Comparison of ENCODE assay signal across 1 cellular context in the genomic region with DNA sequence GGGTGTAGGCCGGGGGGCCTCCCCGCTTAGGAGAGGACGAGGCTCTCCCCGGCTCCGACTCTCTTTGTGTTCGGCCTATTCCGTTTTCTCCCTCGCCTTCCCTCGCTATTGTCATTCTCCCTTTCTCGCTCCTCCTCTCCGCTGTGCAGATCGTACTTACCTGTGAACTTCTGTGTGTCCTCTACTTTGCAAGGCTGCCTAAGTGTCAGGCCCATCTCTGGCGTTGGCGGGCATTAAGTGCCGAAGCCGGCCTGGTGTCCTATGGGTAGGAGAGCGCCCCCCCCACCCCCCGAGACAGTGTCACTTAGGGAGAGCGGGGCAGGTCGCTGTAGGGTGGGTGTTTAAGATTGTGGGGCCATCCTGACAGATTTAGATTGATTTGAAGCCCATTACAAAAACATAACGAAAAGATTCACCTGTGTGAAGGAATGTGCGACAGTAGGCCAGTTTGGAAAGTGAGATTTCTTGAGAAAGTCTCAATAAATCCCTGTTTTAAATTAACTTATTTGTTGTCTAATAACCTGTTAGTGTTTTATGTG.
TF ChIP-seq lines count a peak whose summit lies in the region.

No MANE protein-coding gene starts in this region.

TF ChIP-seq in K562, 482 proteins besides CTCF, POLR2A, EP300 and RAD21 (continued from another document and continues in another):
- TF ChIP-seq GATAD2A (IDR thresholded peaks at IDR 0.05) (no peak), ELF4 (CRISPR knock-in tag; IDR thresholded peaks at IDR 0.05) (peak; percentile 38; the same call in 1 of the 2 replicates), RBM15 (IDR thresholded peaks at IDR 0.05; ENCODE audit: insufficient read depth, low read length) (no peak), DNMT1 (IDR thresholded peaks at IDR 0.05) (no peak), ZNF274 (IDR thresholded peaks at IDR 0.05; ENCODE audit: borderline replicate concordance, low read depth, low read length) (no peak), RFX5 (IDR thresholded peaks at IDR 0.05; ENCODE audit: low read depth, low read length) (no peak), KLF16 (IDR thresholded peaks at IDR 0.05) (no peak), U2AF1 (optimal IDR thresholded peaks at IDR 0.05; ENCODE audit: low read depth, low read length) (no peak), ZSCAN32 (CRISPR knock-in tag; IDR thresholded peaks at IDR 0.05) (no peak), SRSF7 (optimal IDR thresholded peaks at IDR 0.05; ENCODE audit: low read depth, low read length) (no peak), TCF3 (CRISPR knock-in tag; IDR thresholded peaks at IDR 0.05) (no peak), POU5F1 (IDR thresholded peaks at IDR 0.05; ENCODE audit: borderline replicate concordance, low read depth, low read length, partially characterized antibody) (no peak), XRCC4 (IDR thresholded peaks at IDR 0.05; ENCODE audit: extremely low read depth, insufficient read depth, insufficient read length) (no peak), RBM17 (IDR thresholded peaks at IDR 0.05; ENCODE audit: borderline replicate concordance, low read depth, low read length) (no peak), ARNT (IDR thresholded peaks at IDR 0.05) (0 out of 4 replicates have a peak, but pooled peaks of 1 of the 2 experiments have one; percentile 42), CAMTA2 (CRISPR knock-in tag; conservative IDR thresholded peaks at IDR 0.05) (no peak), YBX1 (IDR thresholded peaks at IDR 0.05) (no peak), ZNF133 (CRISPR knock-in tag; IDR thresholded peaks at IDR 0.05) (no peak), TAF7 (tag; IDR thresholded peaks at IDR 0.05) (no peak; the same call in 1 of the 2 replicates), NBN (IDR thresholded peaks at IDR 0.05; ENCODE audit: low read depth) (peak; percentile 20; the same call in 1 of the 2 replicates), MTA3 (IDR thresholded peaks at IDR 0.05; ENCODE audit: borderline replicate concordance) (no peak), CBFA2T2 (conservative IDR thresholded peaks at IDR 0.05) (no peak), ZNF507 (tag; conservative IDR thresholded peaks at IDR 0.05) (no peak), ZNF445 (CRISPR knock-in tag; IDR thresholded peaks at IDR 0.05; ENCODE audit: low read depth) (no peak), ZNF23 (CRISPR knock-in tag; IDR thresholded peaks at IDR 0.05) (no peak), SREBF2 (CRISPR knock-in tag; IDR thresholded peaks at IDR 0.05) (0 out of 2 replicates have a peak, but pooled peaks have one; percentile 56), ARID2 (IDR thresholded peaks at IDR 0.05) (no peak), ZNF57 (CRISPR knock-in tag; IDR thresholded peaks at IDR 0.05) (no peak), SRSF9 (IDR thresholded peaks at IDR 0.05; ENCODE audit: borderline replicate concordance, low read depth, low read length) (no peak)
- TF ChIP-seq, protein P1, sequence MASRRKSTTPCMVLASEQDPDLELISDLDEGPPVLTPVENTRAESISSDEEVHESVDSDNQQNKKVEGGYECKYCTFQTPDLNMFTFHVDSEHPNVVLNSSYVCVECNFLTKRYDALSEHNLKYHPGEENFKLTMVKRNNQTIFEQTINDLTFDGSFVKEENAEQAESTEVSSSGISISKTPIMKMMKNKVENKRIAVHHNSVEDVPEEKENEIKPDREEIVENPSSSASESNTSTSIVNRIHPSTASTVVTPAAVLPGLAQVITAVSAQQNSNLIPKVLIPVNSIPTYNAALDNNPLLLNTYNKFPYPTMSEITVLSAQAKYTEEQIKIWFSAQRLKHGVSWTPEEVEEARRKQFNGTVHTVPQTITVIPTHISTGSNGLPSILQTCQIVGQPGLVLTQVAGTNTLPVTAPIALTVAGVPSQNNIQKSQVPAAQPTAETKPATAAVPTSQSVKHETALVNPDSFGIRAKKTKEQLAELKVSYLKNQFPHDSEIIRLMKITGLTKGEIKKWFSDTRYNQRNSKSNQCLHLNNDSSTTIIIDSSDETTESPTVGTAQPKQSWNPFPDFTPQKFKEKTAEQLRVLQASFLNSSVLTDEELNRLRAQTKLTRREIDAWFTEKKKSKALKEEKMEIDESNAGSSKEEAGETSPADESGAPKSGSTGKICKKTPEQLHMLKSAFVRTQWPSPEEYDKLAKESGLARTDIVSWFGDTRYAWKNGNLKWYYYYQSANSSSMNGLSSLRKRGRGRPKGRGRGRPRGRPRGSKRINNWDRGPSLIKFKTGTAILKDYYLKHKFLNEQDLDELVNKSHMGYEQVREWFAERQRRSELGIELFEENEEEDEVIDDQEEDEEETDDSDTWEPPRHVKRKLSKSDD (conservative IDR thresholded peaks at IDR 0.05; ENCODE audit: low read length) = no peak
- TF ChIP-seq, protein P2, sequence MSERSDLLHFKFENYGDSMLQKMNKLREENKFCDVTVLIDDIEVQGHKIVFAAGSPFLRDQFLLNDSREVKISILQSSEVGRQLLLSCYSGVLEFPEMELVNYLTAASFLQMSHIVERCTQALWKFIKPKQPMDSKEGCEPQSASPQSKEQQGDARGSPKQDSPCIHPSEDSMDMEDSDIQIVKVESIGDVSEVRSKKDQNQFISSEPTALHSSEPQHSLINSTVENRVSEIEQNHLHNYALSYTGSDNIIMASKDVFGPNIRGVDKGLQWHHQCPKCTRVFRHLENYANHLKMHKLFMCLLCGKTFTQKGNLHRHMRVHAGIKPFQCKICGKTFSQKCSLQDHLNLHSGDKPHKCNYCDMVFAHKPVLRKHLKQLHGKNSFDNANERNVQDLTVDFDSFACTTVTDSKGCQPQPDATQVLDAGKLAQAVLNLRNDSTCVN (CRISPR knock-in tag; IDR thresholded peaks at IDR 0.05) = no peak
- TF ChIP-seq, protein P3, sequence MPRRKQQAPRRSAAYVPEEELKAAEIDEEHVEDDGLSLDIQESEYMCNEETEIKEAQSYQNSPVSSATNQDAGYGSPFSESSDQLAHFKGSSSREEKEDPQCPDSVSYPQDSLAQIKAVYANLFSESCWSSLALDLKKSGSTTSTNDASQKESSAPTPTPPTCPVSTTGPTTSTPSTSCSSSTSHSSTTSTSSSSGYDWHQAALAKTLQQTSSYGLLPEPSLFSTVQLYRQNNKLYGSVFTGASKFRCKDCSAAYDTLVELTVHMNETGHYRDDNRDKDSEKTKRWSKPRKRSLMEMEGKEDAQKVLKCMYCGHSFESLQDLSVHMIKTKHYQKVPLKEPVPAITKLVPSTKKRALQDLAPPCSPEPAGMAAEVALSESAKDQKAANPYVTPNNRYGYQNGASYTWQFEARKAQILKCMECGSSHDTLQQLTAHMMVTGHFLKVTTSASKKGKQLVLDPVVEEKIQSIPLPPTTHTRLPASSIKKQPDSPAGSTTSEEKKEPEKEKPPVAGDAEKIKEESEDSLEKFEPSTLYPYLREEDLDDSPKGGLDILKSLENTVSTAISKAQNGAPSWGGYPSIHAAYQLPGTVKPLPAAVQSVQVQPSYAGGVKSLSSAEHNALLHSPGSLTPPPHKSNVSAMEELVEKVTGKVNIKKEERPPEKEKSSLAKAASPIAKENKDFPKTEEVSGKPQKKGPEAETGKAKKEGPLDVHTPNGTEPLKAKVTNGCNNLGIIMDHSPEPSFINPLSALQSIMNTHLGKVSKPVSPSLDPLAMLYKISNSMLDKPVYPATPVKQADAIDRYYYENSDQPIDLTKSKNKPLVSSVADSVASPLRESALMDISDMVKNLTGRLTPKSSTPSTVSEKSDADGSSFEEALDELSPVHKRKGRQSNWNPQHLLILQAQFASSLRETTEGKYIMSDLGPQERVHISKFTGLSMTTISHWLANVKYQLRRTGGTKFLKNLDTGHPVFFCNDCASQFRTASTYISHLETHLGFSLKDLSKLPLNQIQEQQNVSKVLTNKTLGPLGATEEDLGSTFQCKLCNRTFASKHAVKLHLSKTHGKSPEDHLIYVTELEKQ (CRISPR knock-in tag; IDR thresholded peaks at IDR 0.05) = no peak
- TF ChIP-seq, protein P4, sequence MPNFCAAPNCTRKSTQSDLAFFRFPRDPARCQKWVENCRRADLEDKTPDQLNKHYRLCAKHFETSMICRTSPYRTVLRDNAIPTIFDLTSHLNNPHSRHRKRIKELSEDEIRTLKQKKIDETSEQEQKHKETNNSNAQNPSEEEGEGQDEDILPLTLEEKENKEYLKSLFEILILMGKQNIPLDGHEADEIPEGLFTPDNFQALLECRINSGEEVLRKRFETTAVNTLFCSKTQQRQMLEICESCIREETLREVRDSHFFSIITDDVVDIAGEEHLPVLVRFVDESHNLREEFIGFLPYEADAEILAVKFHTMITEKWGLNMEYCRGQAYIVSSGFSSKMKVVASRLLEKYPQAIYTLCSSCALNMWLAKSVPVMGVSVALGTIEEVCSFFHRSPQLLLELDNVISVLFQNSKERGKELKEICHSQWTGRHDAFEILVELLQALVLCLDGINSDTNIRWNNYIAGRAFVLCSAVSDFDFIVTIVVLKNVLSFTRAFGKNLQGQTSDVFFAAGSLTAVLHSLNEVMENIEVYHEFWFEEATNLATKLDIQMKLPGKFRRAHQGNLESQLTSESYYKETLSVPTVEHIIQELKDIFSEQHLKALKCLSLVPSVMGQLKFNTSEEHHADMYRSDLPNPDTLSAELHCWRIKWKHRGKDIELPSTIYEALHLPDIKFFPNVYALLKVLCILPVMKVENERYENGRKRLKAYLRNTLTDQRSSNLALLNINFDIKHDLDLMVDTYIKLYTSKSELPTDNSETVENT (CRISPR knock-in tag; IDR thresholded peaks at IDR 0.05) = no peak
- TF ChIP-seq, protein P5, sequence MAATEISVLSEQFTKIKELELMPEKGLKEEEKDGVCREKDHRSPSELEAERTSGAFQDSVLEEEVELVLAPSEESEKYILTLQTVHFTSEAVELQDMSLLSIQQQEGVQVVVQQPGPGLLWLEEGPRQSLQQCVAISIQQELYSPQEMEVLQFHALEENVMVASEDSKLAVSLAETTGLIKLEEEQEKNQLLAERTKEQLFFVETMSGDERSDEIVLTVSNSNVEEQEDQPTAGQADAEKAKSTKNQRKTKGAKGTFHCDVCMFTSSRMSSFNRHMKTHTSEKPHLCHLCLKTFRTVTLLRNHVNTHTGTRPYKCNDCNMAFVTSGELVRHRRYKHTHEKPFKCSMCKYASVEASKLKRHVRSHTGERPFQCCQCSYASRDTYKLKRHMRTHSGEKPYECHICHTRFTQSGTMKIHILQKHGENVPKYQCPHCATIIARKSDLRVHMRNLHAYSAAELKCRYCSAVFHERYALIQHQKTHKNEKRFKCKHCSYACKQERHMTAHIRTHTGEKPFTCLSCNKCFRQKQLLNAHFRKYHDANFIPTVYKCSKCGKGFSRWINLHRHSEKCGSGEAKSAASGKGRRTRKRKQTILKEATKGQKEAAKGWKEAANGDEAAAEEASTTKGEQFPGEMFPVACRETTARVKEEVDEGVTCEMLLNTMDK (IDR thresholded peaks at IDR 0.05; ENCODE audit: borderline replicate concordance, insufficient read depth, low read depth, low read length, poor library complexity, severe bottlenecking) = no peak
- TF ChIP-seq, protein P6, sequence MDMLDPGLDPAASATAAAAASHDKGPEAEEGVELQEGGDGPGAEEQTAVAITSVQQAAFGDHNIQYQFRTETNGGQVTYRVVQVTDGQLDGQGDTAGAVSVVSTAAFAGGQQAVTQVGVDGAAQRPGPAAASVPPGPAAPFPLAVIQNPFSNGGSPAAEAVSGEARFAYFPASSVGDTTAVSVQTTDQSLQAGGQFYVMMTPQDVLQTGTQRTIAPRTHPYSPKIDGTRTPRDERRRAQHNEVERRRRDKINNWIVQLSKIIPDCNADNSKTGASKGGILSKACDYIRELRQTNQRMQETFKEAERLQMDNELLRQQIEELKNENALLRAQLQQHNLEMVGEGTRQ (CRISPR knock-in tag; IDR thresholded peaks at IDR 0.05) = no peak
- TF ChIP-seq, protein P7, sequence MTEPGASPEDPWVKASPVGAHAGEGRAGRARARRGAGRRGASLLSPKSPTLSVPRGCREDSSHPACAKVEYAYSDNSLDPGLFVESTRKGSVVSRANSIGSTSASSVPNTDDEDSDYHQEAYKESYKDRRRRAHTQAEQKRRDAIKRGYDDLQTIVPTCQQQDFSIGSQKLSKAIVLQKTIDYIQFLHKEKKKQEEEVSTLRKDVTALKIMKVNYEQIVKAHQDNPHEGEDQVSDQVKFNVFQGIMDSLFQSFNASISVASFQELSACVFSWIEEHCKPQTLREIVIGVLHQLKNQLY (CRISPR knock-in tag; conservative IDR thresholded peaks at IDR 0.05) = no peak
- TF ChIP-seq, protein P8, sequence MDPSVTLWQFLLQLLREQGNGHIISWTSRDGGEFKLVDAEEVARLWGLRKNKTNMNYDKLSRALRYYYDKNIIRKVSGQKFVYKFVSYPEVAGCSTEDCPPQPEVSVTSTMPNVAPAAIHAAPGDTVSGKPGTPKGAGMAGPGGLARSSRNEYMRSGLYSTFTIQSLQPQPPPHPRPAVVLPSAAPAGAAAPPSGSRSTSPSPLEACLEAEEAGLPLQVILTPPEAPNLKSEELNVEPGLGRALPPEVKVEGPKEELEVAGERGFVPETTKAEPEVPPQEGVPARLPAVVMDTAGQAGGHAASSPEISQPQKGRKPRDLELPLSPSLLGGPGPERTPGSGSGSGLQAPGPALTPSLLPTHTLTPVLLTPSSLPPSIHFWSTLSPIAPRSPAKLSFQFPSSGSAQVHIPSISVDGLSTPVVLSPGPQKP (CRISPR knock-in tag; IDR thresholded peaks at IDR 0.05) = no peak
- TF ChIP-seq, protein P9, sequence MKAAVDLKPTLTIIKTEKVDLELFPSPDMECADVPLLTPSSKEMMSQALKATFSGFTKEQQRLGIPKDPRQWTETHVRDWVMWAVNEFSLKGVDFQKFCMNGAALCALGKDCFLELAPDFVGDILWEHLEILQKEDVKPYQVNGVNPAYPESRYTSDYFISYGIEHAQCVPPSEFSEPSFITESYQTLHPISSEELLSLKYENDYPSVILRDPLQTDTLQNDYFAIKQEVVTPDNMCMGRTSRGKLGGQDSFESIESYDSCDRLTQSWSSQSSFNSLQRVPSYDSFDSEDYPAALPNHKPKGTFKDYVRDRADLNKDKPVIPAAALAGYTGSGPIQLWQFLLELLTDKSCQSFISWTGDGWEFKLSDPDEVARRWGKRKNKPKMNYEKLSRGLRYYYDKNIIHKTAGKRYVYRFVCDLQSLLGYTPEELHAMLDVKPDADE (conservative IDR thresholded peaks at IDR 0.05; ENCODE audit: control insufficient read depth, low read depth, low read length) = no peak
- TF ChIP-seq, protein P10, sequence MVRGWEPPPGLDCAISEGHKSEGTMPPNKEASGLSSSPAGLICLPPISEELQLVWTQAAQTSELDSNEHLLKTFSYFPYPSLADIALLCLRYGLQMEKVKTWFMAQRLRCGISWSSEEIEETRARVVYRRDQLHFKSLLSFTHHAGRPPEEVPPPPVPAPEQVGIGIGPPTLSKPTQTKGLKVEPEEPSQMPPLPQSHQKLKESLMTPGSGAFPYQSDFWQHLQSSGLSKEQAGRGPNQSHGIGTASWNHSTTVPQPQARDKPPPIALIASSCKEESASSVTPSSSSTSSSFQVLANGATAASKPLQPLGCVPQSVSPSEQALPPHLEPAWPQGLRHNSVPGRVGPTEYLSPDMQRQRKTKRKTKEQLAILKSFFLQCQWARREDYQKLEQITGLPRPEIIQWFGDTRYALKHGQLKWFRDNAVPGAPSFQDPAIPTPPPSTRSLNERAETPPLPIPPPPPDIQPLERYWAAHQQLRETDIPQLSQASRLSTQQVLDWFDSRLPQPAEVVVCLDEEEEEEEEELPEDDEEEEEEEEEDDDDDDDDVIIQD (CRISPR knock-in tag; IDR thresholded peaks at IDR 0.05) = no peak
- TF ChIP-seq, protein P11, sequence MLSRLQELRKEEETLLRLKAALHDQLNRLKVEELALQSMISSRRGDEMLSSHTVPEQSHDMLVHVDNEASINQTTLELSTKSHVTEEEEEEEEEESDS (CRISPR knock-in tag; IDR thresholded peaks at IDR 0.05) = no peak
- TF ChIP-seq, protein P12, sequence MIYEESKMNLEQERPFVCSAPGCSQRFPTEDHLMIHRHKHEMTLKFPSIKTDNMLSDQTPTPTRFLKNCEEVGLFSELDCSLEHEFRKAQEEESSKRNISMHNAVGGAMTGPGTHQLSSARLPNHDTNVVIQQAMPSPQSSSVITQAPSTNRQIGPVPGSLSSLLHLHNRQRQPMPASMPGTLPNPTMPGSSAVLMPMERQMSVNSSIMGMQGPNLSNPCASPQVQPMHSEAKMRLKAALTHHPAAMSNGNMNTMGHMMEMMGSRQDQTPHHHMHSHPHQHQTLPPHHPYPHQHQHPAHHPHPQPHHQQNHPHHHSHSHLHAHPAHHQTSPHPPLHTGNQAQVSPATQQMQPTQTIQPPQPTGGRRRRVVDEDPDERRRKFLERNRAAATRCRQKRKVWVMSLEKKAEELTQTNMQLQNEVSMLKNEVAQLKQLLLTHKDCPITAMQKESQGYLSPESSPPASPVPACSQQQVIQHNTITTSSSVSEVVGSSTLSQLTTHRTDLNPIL (CRISPR knock-in tag; IDR thresholded peaks at IDR 0.05) = no peak
